8 cellular contexts compared by ENCODE assay signal in the genomic region with DNA sequence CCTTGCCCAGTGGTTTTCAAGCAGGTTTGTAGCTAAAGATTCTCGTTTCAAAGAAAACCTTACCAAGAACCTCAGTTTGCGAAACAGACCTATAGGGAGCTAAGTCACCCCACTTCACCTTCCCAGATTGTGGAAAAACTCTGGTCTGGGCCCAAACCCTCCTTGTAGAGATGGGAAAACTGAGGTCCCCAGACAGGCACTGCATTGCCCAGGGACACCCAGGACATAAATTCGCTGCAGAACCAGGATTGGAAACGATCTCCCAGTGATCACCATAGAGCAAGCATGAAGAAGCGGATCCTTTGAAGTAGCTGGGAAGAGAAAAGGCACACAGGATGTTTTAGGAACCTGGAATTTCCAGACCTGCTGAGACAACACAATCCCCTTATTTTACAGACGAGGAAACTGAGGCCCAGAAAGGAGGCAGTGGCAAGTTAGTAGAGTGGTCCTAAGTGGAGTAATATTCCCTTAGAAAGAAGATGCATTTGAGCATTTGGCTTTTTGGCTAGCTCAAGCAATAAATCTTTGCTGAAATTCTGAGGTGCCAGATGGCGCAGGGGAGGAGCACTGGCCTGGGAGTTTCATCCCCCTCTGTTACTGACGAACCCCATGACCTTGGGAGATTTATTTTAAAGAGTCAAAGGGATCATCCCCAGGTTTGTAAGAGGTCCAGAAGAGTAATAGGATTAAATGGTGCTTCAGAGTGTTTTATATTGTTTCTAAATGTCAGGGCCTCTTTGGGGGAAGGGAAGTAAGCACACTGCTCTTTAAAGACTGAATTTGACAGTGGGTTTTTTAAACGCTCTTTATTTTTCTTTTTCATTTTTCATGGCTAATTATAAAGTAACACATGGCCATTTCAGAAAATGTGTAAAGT.
DNase-seq lines count a peak whose midpoint lies in the region; TF ChIP-seq lines count a peak whose summit lies in the region.

No MANE protein-coding gene starts in this region.

- H3K4me1 ChIP-seq in DOHH2 (ENCODE audit: control insufficient read depth, low read length) (peaks cover 13% of the 10 kb centered on the region), duodenal mucosa (ENCODE audit: control insufficient read depth in 1 of 2, insufficient read depth in 2 of 2, low read length in 2 of 2) (peaks cover 4 to 9% of the 10 kb centered on the region in 2 donors), trophoblast cell (ENCODE audit: control insufficient read depth in 1 of 2, insufficient read depth in 2 of 2, low read length in 2 of 2) (peaks cover 4 to 8% of the 10 kb centered on the region in 2 experiments)

- H3K9me3 ChIP-seq in DOHH2 (ENCODE audit: control insufficient read depth, insufficient read depth, low read length) (no peaks in the 10 kb centered on the region), duodenal mucosa (ENCODE audit: control insufficient read depth in 1 of 2, low read length in 2 of 2) (no peaks in the 10 kb centered on the region), trophoblast cell (ENCODE audit: insufficient read depth, low read depth, low read length) (no peaks in the 10 kb centered on the region)

- H3K23ac ChIP-seq in trophoblast cell (ENCODE audit: low read length), result no peak overlapping the region

- no peaks in the 10 kb centered on the region for H4K20me1 ChIP-seq in DOHH2 (ENCODE audit: control insufficient read depth, insufficient read depth, low read depth, low read length)

- H2BK120ac ChIP-seq in trophoblast cell (ENCODE audit: insufficient read depth, low read length, poor library complexity), result no peak overlapping the region

- no peak overlapping the region for H3K4ac ChIP-seq in trophoblast cell (ENCODE audit: low read depth, low read length)

- TF ChIP-seq CTCF in DOHH2 (IDR thresholded peaks at IDR 0.05; ENCODE audit: low read depth, low read length, poor library complexity, severe bottlenecking), result no peak

- H3K27me3 ChIP-seq in DOHH2 (ENCODE audit: control insufficient read depth, low read length) (peaks cover 27% of the 10 kb centered on the region), duodenal mucosa (ENCODE audit: control insufficient read depth in 1 of 2, insufficient read depth in 2 of 2, low read length in 2 of 2) (no peaks in the 10 kb centered on the region), trophoblast cell (ENCODE audit: insufficient read depth, low read length) (no peaks in the 10 kb centered on the region)

- H3K79me2 ChIP-seq in DOHH2 (ENCODE audit: control insufficient read depth, low read length) (no peaks in the 10 kb centered on the region), trophoblast cell (ENCODE audit: control insufficient read depth, insufficient read depth, low read length, poor library complexity) (no peaks in the 10 kb centered on the region)

- H3K14ac ChIP-seq in trophoblast cell (ENCODE audit: low read length), result no peak overlapping the region

- H4K91ac ChIP-seq in trophoblast cell (ENCODE audit: low read depth, low read length), result no peak overlapping the region

- H2BK12ac ChIP-seq in trophoblast cell (ENCODE audit: low read length), result no peak overlapping the region

- H3K4me2 ChIP-seq in DOHH2 (ENCODE audit: low read length) (peak overlapping the region; percentile 75), trophoblast cell (ENCODE audit: low read length) (peak overlapping the region; percentile 77)

- no peaks in the 10 kb centered on the region for H3K36me3 ChIP-seq in DOHH2 (ENCODE audit: control insufficient read depth, low read length)
- no peaks in the 10 kb centered on the region for H3K36me3 ChIP-seq in duodenal mucosa (ENCODE audit: control insufficient read depth in 1 of 2, insufficient read depth in 2 of 2, low read length in 2 of 2)
- no peaks in the 10 kb centered on the region for H3K36me3 ChIP-seq in trophoblast cell (ENCODE audit: control insufficient read depth in 1 of 2, insufficient read depth in 2 of 2, low read length in 2 of 2)

- H3K4me3 ChIP-seq in DOHH2 (ENCODE audit: low read length) (peak overlapping the region; percentile 69), duodenal mucosa (ENCODE audit: low read depth in 1 of 2, low read length in 2 of 2) (peak overlapping the region; percentile 58 to 64), trophoblast cell (ENCODE audit: low read depth, low read length) (no peak overlapping the region)

- no peak overlapping the region for H3K9ac ChIP-seq in duodenal mucosa (ENCODE audit: low read depth in 1 of 2, low read length in 2 of 2)
- no peak overlapping the region for H3K9ac ChIP-seq in trophoblast cell (ENCODE audit: low read length)

- peak; percentile 98 to 99 for DNase-seq in NCI-H524 (lab: John Stamatoyannopoulos, UW)
- no peak for DNase-seq in trophoblast cell
- DNase-seq in H4 (ENCODE audit: low spot score), result no peak
- no peak for DNase-seq in KG1 (lab: John Stamatoyannopoulos, UW)
- no peak for DNase-seq in activated naive CD4-positive, alpha-beta T cell (lab: John Stamatoyannopoulos, UW)
- no peak for DNase-seq in activated naive CD4-positive, alpha-beta T cell treated with Interleukin-2 at 50 U/mL for 16 hours

- WGBS in trophoblast cell (ENCODE audit: extremely low coverage, insufficient coverage, insufficient read length), result no CpG with 5 or more reads among the region's 9 CpGs

- no peak overlapping the region for H3K18ac ChIP-seq in trophoblast cell (ENCODE audit: low read length)

- no peak overlapping the region for H3K27ac ChIP-seq in DOHH2 (ENCODE audit: low read depth, low read length)
- H3K27ac ChIP-seq in duodenal mucosa (ENCODE audit: low read depth, low read length), result no peak overlapping the region
- H3K27ac ChIP-seq in trophoblast cell (ENCODE audit: low read depth, low read length), result no peak overlapping the region

- H2BK5ac ChIP-seq in trophoblast cell (ENCODE audit: low read depth, low read length, poor library complexity), result no peak overlapping the region

- H2AK5ac ChIP-seq in trophoblast cell (ENCODE audit: low read length), result no peak overlapping the region

- no peaks in the 10 kb centered on the region for H3F3A ChIP-seq in DOHH2 (ENCODE audit: control insufficient read depth, insufficient read depth)

- no peaks in the 10 kb centered on the region for H3K9me2 ChIP-seq in DOHH2 (replicated peaks; ENCODE audit: control insufficient read depth, low read length)

- no peaks in the 10 kb centered on the region for H3K79me1 ChIP-seq in trophoblast cell (ENCODE audit: low read length)

- H4K8ac ChIP-seq in trophoblast cell (ENCODE audit: low read depth, low read length), result no peak overlapping the region

- H4K12ac ChIP-seq in trophoblast cell (ENCODE audit: low read depth, low read length), result no peak overlapping the region

- no peak overlapping the region for H2AFZ ChIP-seq in trophoblast cell (ENCODE audit: insufficient read depth, low read length, poor library complexity)

Comparison
In these comparisons a context has a peak if more than half of its experiments do, and no peak if none do; other contexts are left out.
1. DNase-seq: peak in NCI-H524 (2 of 2); none in trophoblast cell (0 of 2), H4 (single experiment), KG1 (single experiment), activated naive CD4-positive, alpha-beta T cell (0 of 4) and activated naive CD4-positive, alpha-beta T cell treated with Interleukin-2 at 50 U/mL for 16 hours (single experiment).